Comparison of ENCODE assay signal across 1 cellular context in the genomic region with DNA sequence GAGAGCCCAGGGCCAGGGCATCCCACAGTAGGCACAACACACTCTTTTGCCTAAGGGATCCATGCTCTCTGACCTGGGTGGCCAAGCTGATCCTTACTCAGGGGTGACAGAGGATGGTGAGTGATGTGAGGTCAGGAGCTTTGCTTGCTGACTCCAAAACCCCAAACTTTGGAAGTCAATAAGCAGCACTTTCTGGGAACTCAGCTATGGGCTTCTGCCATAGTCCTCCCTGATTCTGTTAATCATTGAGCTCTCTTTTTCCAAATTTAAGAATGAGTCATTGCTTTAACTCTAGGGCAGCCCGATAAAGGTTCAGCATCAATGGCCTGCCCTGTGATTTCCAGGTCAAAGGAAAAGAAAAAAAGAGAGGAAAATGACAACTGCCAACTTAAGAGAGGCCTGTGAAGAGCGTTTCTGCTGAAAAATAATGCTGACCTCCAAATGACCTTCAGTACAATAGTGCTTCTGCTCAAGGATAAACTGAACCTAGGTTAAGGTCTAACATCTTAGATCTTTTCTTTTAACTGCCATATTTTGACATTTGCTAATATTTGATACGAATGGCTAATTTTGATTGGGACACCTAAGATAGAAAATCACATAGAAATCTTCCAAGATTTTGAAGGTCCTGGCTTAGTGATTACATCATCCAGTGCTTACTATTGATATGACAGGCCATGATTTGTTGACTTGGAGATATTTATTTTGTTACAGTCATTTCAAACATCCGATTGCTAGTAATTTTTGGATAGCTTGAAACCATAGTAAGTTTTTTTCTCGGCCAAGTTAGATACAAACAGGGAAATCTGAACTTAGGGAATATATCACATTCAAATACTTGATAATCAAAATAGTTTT.
TF ChIP-seq lines count a peak whose summit lies in the region.

No MANE protein-coding gene starts in this region.

TF ChIP-seq in K562, 482 proteins besides CTCF, POLR2A, EP300 and RAD21:
- peak; percentile 87 for TF ChIP-seq ATF3 (IDR thresholded peaks at IDR 0.05)
- TF ChIP-seq ATF3 (CRISPR knock-in tag; conservative IDR thresholded peaks at IDR 0.05) = no peak
- TF ChIP-seq SMC3 (conservative IDR thresholded peaks at IDR 0.05; ENCODE audit: insufficient read depth, low read depth, low read length) = no peak
- TF ChIP-seq TAF1 (IDR thresholded peaks at IDR 0.05; ENCODE audit: control insufficient read depth, extremely low read depth, insufficient read depth, low read length, severe bottlenecking) = no peak
- peak; percentile 97 for TF ChIP-seq ESRRA (IDR thresholded peaks at IDR 0.05; ENCODE audit: borderline replicate concordance, low read depth)
- TF ChIP-seq CEBPG (CRISPR knock-in tag; IDR thresholded peaks at IDR 0.05) = no peak
- peak; percentile 75 to 85 for TF ChIP-seq CEBPG (tag; conservative IDR thresholded peaks at IDR 0.05 in 1 of 2, IDR thresholded peaks at IDR 0.05 in 1 of 2)
- TF ChIP-seq CEBPB (tag; IDR thresholded peaks at IDR 0.05) = peak; percentile 38; the same call in 1 of the 2 replicates
- peak; percentile 90 for TF ChIP-seq MEIS2 (IDR thresholded peaks at IDR 0.05; ENCODE audit: partially characterized antibody)
- TF ChIP-seq ETV6 (IDR thresholded peaks at IDR 0.05; ENCODE audit: borderline replicate concordance in 1 of 2, low read depth in 2 of 2, low read length in 1 of 2) = no peak
- TF ChIP-seq ETV6 (CRISPR knock-in tag; IDR thresholded peaks at IDR 0.05; ENCODE audit: borderline replicate concordance) = no peak
- TF ChIP-seq KDM1A (IDR thresholded peaks at IDR 0.05) = peak; percentile 7 to 43; a peak in 1 of 4 replicates
- TF ChIP-seq FOSL1 (tag; conservative IDR thresholded peaks at IDR 0.05) = 0 out of 2 replicates have a peak, but pooled peaks have one; percentile 16
- peak; percentile 22; the same call in 1 of the 2 replicates for TF ChIP-seq JUND (IDR thresholded peaks at IDR 0.05; ENCODE audit: borderline replicate concordance, low read depth, low read length)
- no peak for TF ChIP-seq JUND (tag; IDR thresholded peaks at IDR 0.05; ENCODE audit: borderline replicate concordance, low read depth, low read length)
- TF ChIP-seq TRIM24 (IDR thresholded peaks at IDR 0.05) = peak; percentile 54 to 55; a peak in 1 of 4 replicates
- TF ChIP-seq FOXJ2 (tag; IDR thresholded peaks at IDR 0.05) = 0 out of 2 replicates have a peak, but pooled peaks have one; percentile 27
- no peak for TF ChIP-seq U2AF1 (optimal IDR thresholded peaks at IDR 0.05; ENCODE audit: low read depth, low read length)
- peak; percentile 13; the same call in 1 of the 2 replicates for TF ChIP-seq ARID1B (IDR thresholded peaks at IDR 0.05)
- no peak for TF ChIP-seq ZEB2 (IDR thresholded peaks at IDR 0.05)
- no peak for TF ChIP-seq RBM25 (IDR thresholded peaks at IDR 0.05; ENCODE audit: low read depth, low read length, severe bottlenecking)
- TF ChIP-seq MED1 (CRISPR knock-in tag; IDR thresholded peaks at IDR 0.05; ENCODE audit: borderline replicate concordance) = no peak
- peak; percentile 71; the same call in 1 of the 2 replicates for TF ChIP-seq ATF7 (IDR thresholded peaks at IDR 0.05)
- peak; percentile 84 for TF ChIP-seq PKNOX1 (IDR thresholded peaks at IDR 0.05)
